In genomic region chr3:41660510-41660909, GRCh38 we compare ENCODE assay signal across 27 cellular contexts.
"Had no signal": no experiment of that assay in that cellular context is flagged by ENCODE, and none has a peak within 500 bp of the region (broad histone marks: within the 10 kb centered on the region; RNA-seq: fewer than 3 reads in every experiment).

No MANE protein-coding gene starts in this region.

- H3K27me3 ChIP-seq: colonic mucosa, dorsolateral prefrontal cortex, esophagus muscularis mucosa, esophagus squamous epithelium, foreskin keratinocyte, gastrocnemius medialis, gastroesophageal sphincter, heart left ventricle, heart right ventricle had no signal

- FAIRE-seq: colon, endometrium, endothelial cell of umbilical vein had no signal

- H3K4me1 ChIP-seq: colonic mucosa, esophagus muscularis mucosa, esophagus squamous epithelium, foreskin keratinocyte, gastrocnemius medialis, gastroesophageal sphincter, heart left ventricle, heart right ventricle had no signal

- H3K27ac ChIP-seq: colonic mucosa, coronary artery, dorsolateral prefrontal cortex, epithelial cell of prostate, esophagus muscularis mucosa, esophagus squamous epithelium, foreskin keratinocyte, gastrocnemius medialis, gastroesophageal sphincter, heart left ventricle, heart right ventricle had no signal

- DNase-seq: colonic mucosa; cortex of kidney; dermis blood vessel endothelial cell; dorsolateral prefrontal cortex; effector CD4-positive, alpha-beta T cell; effector CD8-positive, alpha-beta T cell; effector memory CD4-positive, alpha-beta T cell; effector memory CD8-positive, alpha-beta T cell; endodermal cell; erythroblast; esophagus squamous epithelium; foreskin fibroblast; foreskin keratinocyte; foreskin melanocyte; gastrocnemius medialis; glutamatergic neuron; head of caudate nucleus; heart left ventricle; heart right ventricle had no signal

- ATAC-seq: effector memory CD8-positive, alpha-beta T cell; esophagus mucosa; foreskin keratinocyte; gastrocnemius medialis; gastroesophageal sphincter; heart left ventricle; heart right ventricle had no signal

- H3K4me3 ChIP-seq: colonic mucosa, coronary artery, dorsolateral prefrontal cortex, esophagus muscularis mucosa, esophagus squamous epithelium, gastrocnemius medialis, gastroesophageal sphincter, heart left ventricle, heart right ventricle had no signal

- H3K36me3 ChIP-seq: colonic mucosa, esophagus muscularis mucosa, esophagus squamous epithelium, gastrocnemius medialis, heart left ventricle had no signal

- H3K9me3 ChIP-seq: colonic mucosa, esophagus squamous epithelium, gastrocnemius medialis had no signal
